In the genomic region with DNA sequence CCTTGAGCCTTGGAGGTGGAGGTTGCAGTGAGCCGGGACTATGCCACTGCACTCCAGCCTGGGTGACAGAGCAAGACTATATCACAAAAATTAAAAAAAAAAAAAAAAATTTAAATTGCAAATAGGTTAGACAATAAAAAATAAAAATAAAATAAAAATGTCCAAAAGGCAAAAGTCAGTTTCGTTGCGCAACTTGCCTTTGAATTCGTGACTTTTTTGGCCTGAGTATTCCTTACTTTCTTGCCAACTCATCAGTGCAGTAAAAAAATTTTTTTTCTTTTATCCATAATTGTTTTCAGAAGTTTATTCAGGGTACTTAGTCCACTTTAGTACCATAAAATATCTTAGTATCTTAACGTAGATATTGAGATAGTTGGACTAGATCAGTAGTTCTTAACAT, we compare ENCODE assay signal across 27 cellular contexts. TPM values are rescaled to one million over a fixed set of nuclear protein-coding genes. Genes with fewer than 3 reads are reported as not detected.
"Had no signal": no experiment of that assay in that cellular context is flagged by ENCODE, and none has a peak within 500 bp of the region (broad histone marks: within the 10 kb centered on the region; RNA-seq: fewer than 3 reads in every experiment).

No MANE protein-coding gene starts in this region.

- H3K27me3 ChIP-seq: brain microvascular endothelial cell, SJCRH30 had no signal

- H3K4me3 ChIP-seq: SJCRH30, SK-N-MC had no signal

- H3K4me1 ChIP-seq: SJCRH30 had no signal

- DNase-seq: activated CD4-positive, alpha-beta T cell treated with anti-CD3 and anti-CD28 coated beads, Interleukin-2, amount 10 ng/mL, durations not matched to agents 24 days and 14 days; activated CD4-positive, alpha-beta T cell treated with anti-CD3 and anti-CD28 coated beads, Interleukin-2, amount 50 U/mL, for 4 hours; activated CD8-positive, alpha-beta T cell treated with anti-CD3 and anti-CD28 coated beads for 36 hours; activated effector memory CD4-positive, alpha-beta T cell treated with anti-CD3 and anti-CD28 coated beads, Interleukin-2, amount 50 U/mL, for 16 hours; activated naive CD4-positive, alpha-beta T cell; activated naive CD4-positive, alpha-beta T cell treated with anti-CD3 and anti-CD28 coated beads, Interleukin-2, amount 50 U/mL, for 16 hours; activated naive CD8-positive, alpha-beta T cell treated with anti-CD3 and anti-CD28 coated beads for 36 hours; activated T-cell treated with anti-CD3 and anti-CD28 coated beads, Interleukin-2, amount 50 U/mL, for 1 hour; activated T-cell treated with anti-CD3 and anti-CD28 coated beads, Interleukin-2, amount 50 U/mL, for 72 hours; amniotic stem cell; aorta; brain microvascular endothelial cell; NCI-H1105 treated with DMSO at 0.1 percent for 48 hours; NCI-H1436; NCI-H1694; NCI-H1930; NCI-H2081 treated with DMSO at 0.1 percent for 48 hours; NCI-H345; NCI-H524 treated with DMSO at 0.1 percent for 48 hours; SHP77; SJCRH30 had no signal

- FAIRE-seq: TTC549 had no signal

- H3K9me3 ChIP-seq: SJCRH30 had no signal

- H3K36me3 ChIP-seq: brain microvascular endothelial cell, SJCRH30 had no signal

- H3K27ac ChIP-seq: brain microvascular endothelial cell, SJCRH30, SK-N-MC had no signal

- ATAC-seq: activated CD8-positive, alpha-beta T cell treated with anti-CD3 and anti-CD28 coated beads for 36 hours; activated T-cell treated with anti-CD3 and anti-CD28 coated beads, Interleukin-2, amount 50 U/mL, for 72 hours; activated T-helper 17 cell treated with anti-CD3 and anti-CD28 coated beads, Interleukin-2, amount 50 U/mL, for 72 hours; Panc1 had no signal

RNA-seq across cellular contexts. Expression of a gene that starts 22.4 kb away (rescaled TPM):
- total RNA-seq: activated CD8-positive, alpha-beta T cell treated with anti-CD3 and anti-CD28 coated beads for 36 hours; activated naive CD8-positive, alpha-beta T cell treated with anti-CD3 and anti-CD28 coated beads for 36 hours; NCI-H460; RPMI7951; SJCRH30 had no signal
